ENCODE assay signal across 1 cellular context in the genomic region with DNA sequence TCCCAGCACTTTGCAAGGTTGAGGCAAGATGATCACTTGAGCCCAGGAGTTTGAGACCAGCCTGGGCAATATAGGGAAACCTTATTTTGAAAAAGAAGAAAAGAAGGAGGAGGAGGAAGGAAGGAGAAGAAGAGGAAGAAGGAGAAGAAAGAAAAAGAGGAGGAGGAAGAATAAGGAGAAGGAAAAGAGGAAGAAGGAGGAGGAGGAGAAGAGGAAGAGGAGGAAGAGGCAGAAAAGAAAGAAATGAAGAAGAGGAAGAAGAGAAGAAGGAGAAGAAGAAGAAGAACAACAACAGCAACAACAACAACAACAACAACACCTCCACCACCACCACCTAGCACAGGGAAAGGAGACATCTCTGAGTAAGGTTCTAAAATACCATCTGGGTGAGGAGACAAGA.
TF ChIP-seq lines count a peak whose summit lies in the region.

No MANE protein-coding gene starts in this region.

TF ChIP-seq in K562, 482 proteins besides CTCF, POLR2A, EP300 and RAD21 (continued from another document):
- TF ChIP-seq E4F1 (CRISPR knock-in tag; IDR thresholded peaks at IDR 0.05; ENCODE audit: borderline replicate concordance), result no peak
- TF ChIP-seq GTF2F1 (IDR thresholded peaks at IDR 0.05; ENCODE audit: low read depth, low read length), result no peak
- no peak for TF ChIP-seq SAFB (IDR thresholded peaks at IDR 0.05; ENCODE audit: borderline replicate concordance, low read depth, low read length)
- TF ChIP-seq BRCA1 (IDR thresholded peaks at IDR 0.05), result no peak
- TF ChIP-seq BRCA1 (CRISPR knock-in tag; IDR thresholded peaks at IDR 0.05), result no peak
- no peak for TF ChIP-seq ILK (tag; IDR thresholded peaks at IDR 0.05; ENCODE audit: borderline replicate concordance, low read depth)
- TF ChIP-seq ATF1 (CRISPR knock-in tag; IDR thresholded peaks at IDR 0.05), result no peak
- no peak for TF ChIP-seq ATF1 (tag; IDR thresholded peaks at IDR 0.05)
- TF ChIP-seq THRB (CRISPR knock-in tag; conservative IDR thresholded peaks at IDR 0.05), result 0 out of 2 replicates have a peak, but pooled peaks have one; percentile 54
- TF ChIP-seq CSDE1 (IDR thresholded peaks at IDR 0.05), result no peak
- TF ChIP-seq ZNF717 (CRISPR knock-in tag; IDR thresholded peaks at IDR 0.05), result no peak
